ENCODE assay signal across 13 cellular contexts in the genomic region with DNA sequence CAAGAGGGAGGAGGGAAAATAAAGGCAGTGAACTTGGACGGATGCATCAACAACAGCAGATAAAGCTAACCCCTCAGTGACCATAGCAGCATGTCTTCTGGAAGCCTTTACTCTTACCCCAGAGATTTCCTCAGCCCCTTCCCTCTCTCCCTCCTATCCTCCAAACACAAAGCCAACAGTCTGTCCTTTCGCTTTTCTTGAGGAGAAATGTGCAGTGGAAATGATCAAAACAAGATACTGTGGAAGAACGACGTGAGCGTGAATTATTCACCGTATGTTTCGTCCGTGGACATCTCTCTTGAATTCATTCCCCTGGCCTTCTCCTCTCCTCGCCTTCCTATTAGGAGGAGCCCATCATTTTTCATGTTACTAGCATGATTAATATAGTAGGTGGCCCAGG. TPM values are rescaled to one million over a fixed set of nuclear protein-coding genes. Genes with fewer than 3 reads are reported as not detected.
DNase-seq lines count a peak whose midpoint lies in the region; ATAC-seq, FAIRE-seq and TF ChIP-seq lines count a peak whose summit lies in the region.
"Had no signal": no experiment of that assay in that cellular context is flagged by ENCODE, and none has a peak within 500 bp of the region (broad histone marks: within the 10 kb centered on the region; RNA-seq: fewer than 3 reads in every experiment).

No MANE protein-coding gene starts in this region.

- H3K4me1 ChIP-seq in HepG2 (ENCODE audit: insufficient read depth, low read length) (peaks cover 14% of the 10 kb centered on the region), right lobe of liver (peaks cover 0 to 27% (median 6%) of the 10 kb centered on the region in 4 donors)
- peaks cover 27 to 69% of the 10 kb centered on the region in 2 donors for H3K4me1 ChIP-seq in naive thymus-derived CD4-positive, alpha-beta T cell (ENCODE audit: control insufficient read depth in 2 of 2, insufficient read depth in 2 of 2, low read length in 2 of 2)

- H3K4me1 Mint-ChIP-seq in activated T-helper 2 cell treated with anti-CD3 and anti-CD28 coated beads, Interferon-gamma antibody, Interleukin-2, Interleukin-4, amounts not matched to agents 10 μg/mL and 5 μg/mL and 100 μg/mL, durations not matched to agents 14 hours and 24 hours and 36 hours (ENCODE audit: low read depth): peaks cover 44% of the 10 kb centered on the region
- peaks cover 56 to 89% (median 76%) of the 10 kb centered on the region in 7 donors for H3K4me1 Mint-ChIP-seq in naive thymus-derived CD4-positive, alpha-beta T cell
- H3K4me1 Mint-ChIP-seq in HFFc6 (ENCODE audit: low read depth): peaks cover 28% of the 10 kb centered on the region

- peaks cover 13 to 94% of the 10 kb centered on the region in 2 experiments for H3K27me3 ChIP-seq in HepG2 (ENCODE audit: control insufficient read depth in 1 of 2, insufficient read depth in 2 of 2, low read length in 2 of 2)
- H3K27me3 ChIP-seq in right lobe of liver: peaks cover 0 to 61% of the 10 kb centered on the region in 2 donors
- peaks cover 62 to 89% of the 10 kb centered on the region in 2 donors for H3K27me3 ChIP-seq in naive thymus-derived CD4-positive, alpha-beta T cell (ENCODE audit: control insufficient read depth in 2 of 2, insufficient read depth in 2 of 2, low read length in 2 of 2)

- H3K4me3 ChIP-seq in HepG2 (replicated peaks in 1 of 3; ENCODE audit: insufficient read depth in 1 of 3, low read depth in 2 of 3, low read length in 3 of 3): no peak overlapping the region
- no peak overlapping the region for H3K4me3 ChIP-seq in right lobe of liver
- no peak overlapping the region for H3K4me3 ChIP-seq in naive thymus-derived CD4-positive, alpha-beta T cell (ENCODE audit: low read length)

- peaks cover 13% of the 10 kb centered on the region for H3K36me3 Mint-ChIP-seq in activated T-helper 2 cell treated with anti-CD3 and anti-CD28 coated beads, Interferon-gamma antibody, Interleukin-2, Interleukin-4, amounts not matched to agents 10 μg/mL and 5 μg/mL and 100 μg/mL, durations not matched to agents 14 hours and 24 hours and 36 hours (ENCODE audit: low read depth)
- peaks cover 3 to 25% (median 9%) of the 10 kb centered on the region in 5 donors for H3K36me3 Mint-ChIP-seq in naive thymus-derived CD4-positive, alpha-beta T cell
- no peaks in the 10 kb centered on the region; the same call in 1 of the 2 replicates for H3K36me3 Mint-ChIP-seq in HFFc6 (ENCODE audit: low read depth)

- BruUV-seq in HepG2 (replicated peaks; lab: Mats Ljungman, UMichigan): no TSS peak

- peaks cover 86% of the 10 kb centered on the region for H3K27me3 Mint-ChIP-seq in activated T-helper 2 cell treated with anti-CD3 and anti-CD28 coated beads, Interferon-gamma antibody, Interleukin-2, Interleukin-4, amounts not matched to agents 10 μg/mL and 5 μg/mL and 100 μg/mL, durations not matched to agents 14 hours and 24 hours and 36 hours (ENCODE audit: low read depth)
- H3K27me3 Mint-ChIP-seq in naive thymus-derived CD4-positive, alpha-beta T cell: peaks cover 89 to 95% (median 92%) of the 10 kb centered on the region in 5 donors
- peaks cover 39% of the 10 kb centered on the region for H3K27me3 Mint-ChIP-seq in HFFc6 (ENCODE audit: insufficient read depth)

- no peak overlapping the region for H3K27ac Mint-ChIP-seq in activated T-helper 2 cell treated with anti-CD3 and anti-CD28 coated beads, Interferon-gamma antibody, Interleukin-2, Interleukin-4, amounts not matched to agents 10 μg/mL and 5 μg/mL and 100 μg/mL, durations not matched to agents 14 hours and 24 hours and 36 hours
- H3K27ac Mint-ChIP-seq in naive thymus-derived CD4-positive, alpha-beta T cell: peak overlapping the region in 3 of 9 donors; percentile 15 to 72 (median 24)
- no peak overlapping the region for H3K27ac Mint-ChIP-seq in HFFc6

- no peak for TF ChIP-seq EP300 in HepG2 (IDR thresholded peaks at IDR 0.05; ENCODE audit: low read depth in 2 of 2, low read length in 2 of 2)
- TF ChIP-seq EP300 in HepG2 (CRISPR knock-in tag; IDR thresholded peaks at IDR 0.05; ENCODE audit: borderline replicate concordance): no peak

- no peaks in the 10 kb centered on the region for H3K36me3 ChIP-seq in HepG2 (replicated peaks in 1 of 2; ENCODE audit: control insufficient read depth in 1 of 2, insufficient read depth in 2 of 2, low read length in 2 of 2)
- no peaks in the 10 kb centered on the region for H3K36me3 ChIP-seq in right lobe of liver
- no peaks in the 10 kb centered on the region for H3K36me3 ChIP-seq in naive thymus-derived CD4-positive, alpha-beta T cell (ENCODE audit: control insufficient read depth in 2 of 3, insufficient read depth in 3 of 3, low read length in 3 of 3)
- H3K36me3 ChIP-seq: vagina had no signal

- POLR2A ChIA-PET in HepG2 (lab: Yijun Ruan, JAX): no interaction called here
- POLR2A ChIA-PET in naive thymus-derived CD4-positive, alpha-beta T cell (lab: Charles Lee): no interaction called here

- no peak overlapping the region for H3K27ac ChIP-seq in HepG2 (ENCODE audit: extremely low read length, insufficient read depth, low read length)
- H3K27ac ChIP-seq in right lobe of liver: no peak overlapping the region
- H3K27ac ChIP-seq in naive thymus-derived CD4-positive, alpha-beta T cell (ENCODE audit: low read depth, low read length): no peak overlapping the region

- DNase-seq in HepG2 (ENCODE audit: low spot score): no peak
- no peak for DNase-seq in right lobe of liver
- no peak for DNase-seq in activated T-helper 2 cell treated with anti-CD3 and anti-CD28 coated beads, Interferon-gamma antibody, Interleukin-2, Interleukin-4, amounts not matched to agents 10 μg/mL and 5 μg/mL and 100 μg/mL, durations not matched to agents 14 hours and 24 hours and 36 hours (ENCODE audit: low spot score)
- DNase-seq in naive thymus-derived CD4-positive, alpha-beta T cell: peak in 1 of 9 donors; percentile 10
- no peak for DNase-seq in NCI-H187 (lab: John Stamatoyannopoulos, UW)
- no peak for DNase-seq in stimulated activated CD4-positive, alpha-beta T cell treated with anti-CD3 and anti-CD28 coated beads, Interleukin-2, amount 100 ng/mL, for 24 hours
- DNase-seq in HFFc6: no peak
- DNase-seq in stimulated activated CD4-positive, alpha-beta T cell treated with anti-CD3 and anti-CD28 coated beads, Interleukin-2, amount 100 ng/mL, for 48 hours: no peak
- DNase-seq: activated effector memory CD4-positive, alpha-beta T cell treated with anti-CD3 and anti-CD28 coated beads, Interleukin-2, amount 50 U/mL, for 16 hours; head of caudate nucleus had no signal

- in situ Hi-C loops in HepG2 (cut with HindIII; ENCODE audit: extremely low pct_ligation_motif_present, low pct_unique_long_range_greater_than_20kb): no loop called here

- no peaks in the 10 kb centered on the region for H4K20me1 ChIP-seq in HepG2 (ENCODE audit: insufficient read depth, low read length)

- WGBS in HepG2 (ENCODE audit: low lambda C conversion rate): 57% methylated on average over 9 of the region's 9 CpGs
- WGBS in right lobe of liver (ENCODE audit: insufficient coverage, low coverage, low lambda C conversion rate, missing lambda C conversion rate): 17% methylated on average over 9 of the region's 9 CpGs

- H3K9ac ChIP-seq in HepG2 (ENCODE audit: insufficient read depth, low read depth, low read length): no peak overlapping the region

- peaks cover 19% of the 10 kb centered on the region for H3K9me3 Mint-ChIP-seq in activated T-helper 2 cell treated with anti-CD3 and anti-CD28 coated beads, Interferon-gamma antibody, Interleukin-2, Interleukin-4, amounts not matched to agents 10 μg/mL and 5 μg/mL and 100 μg/mL, durations not matched to agents 14 hours and 24 hours and 36 hours
- H3K9me3 Mint-ChIP-seq in naive thymus-derived CD4-positive, alpha-beta T cell: peaks cover 0 to 34% (median 14%) of the 10 kb centered on the region in 11 donors
- H3K9me3 Mint-ChIP-seq in HFFc6: peaks cover 3% of the 10 kb centered on the region; the same call in 1 of the 2 replicates

- no peak for FAIRE-seq in HepG2 (lab: Jason Lieb, UNC)
- FAIRE-seq: RCC 7860 had no signal

- no peak overlapping the region for H3K4me2 ChIP-seq in HepG2 (ENCODE audit: low read depth, low read length)

- no peaks in the 10 kb centered on the region for H3K9me3 ChIP-seq in HepG2 (ENCODE audit: low read length)
- no peaks in the 10 kb centered on the region for H3K9me3 ChIP-seq in right lobe of liver
- peaks cover 0 to 9% (median 3%) of the 10 kb centered on the region in 3 experiments for H3K9me3 ChIP-seq in naive thymus-derived CD4-positive, alpha-beta T cell (ENCODE audit: control insufficient read depth in 2 of 3, low read length in 3 of 3)
- H3K9me3 ChIP-seq: vagina had no signal

- no peak for TF ChIP-seq RAD21 in HepG2 (CRISPR knock-in tag; IDR thresholded peaks at IDR 0.05)

- TF ChIP-seq CTCF in HepG2 (CRISPR knock-in tag; IDR thresholded peaks at IDR 0.05) (no peak), right lobe of liver (IDR thresholded peaks at IDR 0.05) (no peak), HFFc6 (IDR thresholded peaks at IDR 0.05) (no peak)

- intact Hi-C loops in HepG2 (cut with micrococcal nuclease; ENCODE audit: unreplicated experiment): no loop called here
- intact Hi-C loops in right lobe of liver (cut with DNase I): no loop called here
- intact Hi-C loops in activated T-helper 2 cell treated with anti-CD3 and anti-CD28 coated beads, Interferon-gamma antibody, Interleukin-2, Interleukin-4, amounts not matched to agents 10 μg/mL and 5 μg/mL and 100 μg/mL, durations not matched to agents 14 hours and 24 hours and 36 hours (cut with micrococcal nuclease): loop anchor here (1.0 to 5.0 kb wide), 3 partner anchors 8 to 1729 kb away; a partner anchor contains a TSS
- intact Hi-C loops in naive thymus-derived CD4-positive, alpha-beta T cell (cut with micrococcal nuclease): loop anchor here in 1 of 2 donors (1.0 to 10.0 kb wide), 3 partner anchors 10 to 183 kb away; no protein-coding TSS in a partner anchor

- CTCF ChIA-PET in HepG2 (lab: Yijun Ruan, JAX; ENCODE audit: low intra/inter-chr PET ratio, low total read pairs): no interaction called here
- CTCF ChIA-PET in naive thymus-derived CD4-positive, alpha-beta T cell (lab: Charles Lee): no interaction called here

- TF ChIP-seq POLR2A in HepG2 (IDR thresholded peaks at IDR 0.05; ENCODE audit: insufficient read depth in 1 of 2, low read depth in 2 of 2, low read length in 2 of 2) (no peak), right lobe of liver (IDR thresholded peaks at IDR 0.05) (no peak)

- H2AFZ ChIP-seq in HepG2 (ENCODE audit: low read length): no peak overlapping the region

- H3K4me3 Mint-ChIP-seq in activated T-helper 2 cell treated with anti-CD3 and anti-CD28 coated beads, Interferon-gamma antibody, Interleukin-2, Interleukin-4, amounts not matched to agents 10 μg/mL and 5 μg/mL and 100 μg/mL, durations not matched to agents 14 hours and 24 hours and 36 hours (ENCODE audit: low read depth): peak overlapping the region; percentile 39
- peak overlapping the region in 9 of 10 donors; percentile 20 to 93 (median 88) for H3K4me3 Mint-ChIP-seq in naive thymus-derived CD4-positive, alpha-beta T cell
- no peak overlapping the region for H3K4me3 Mint-ChIP-seq in HFFc6

- no peaks in the 10 kb centered on the region for H3K79me2 ChIP-seq in HepG2 (ENCODE audit: insufficient read depth, low read length)

- ATAC-seq in HepG2 (no peak), right lobe of liver (no peak)
- no peak for ATAC-seq in naive thymus-derived CD4-positive, alpha-beta T cell
- ATAC-seq: HCT116 had no signal

RNA-seq across cellular contexts. Expression of a gene that starts 8.5 kb away (rescaled TPM):
- not detected in 2 replicates for total RNA-seq in HepG2 (2016; rRNA removed; fragmentation: Illumina TruSeq; extraction: Trizol)
- total RNA-seq in HepG2 (2016; cell fraction: cytosol; rRNA removed; fragmentation: Illumina TruSeq; extraction: Trizol; ENCODE audit: low read depth): not detected in 2 replicates
- not detected in 2 replicates for total RNA-seq in HepG2 (2016; cell fraction: insoluble cytoplasmic fraction; rRNA removed; fragmentation: Illumina TruSeq; extraction: Trizol)
- 0.24 TPM in 1 of 2 replicates, not detected in the other for total RNA-seq in HepG2 (2016; cell fraction: membrane; rRNA removed; fragmentation: Illumina TruSeq; extraction: Trizol)
- not detected in 2 replicates for total RNA-seq in HepG2 (2016; cell fraction: nucleus; rRNA removed; fragmentation: Illumina TruSeq; extraction: Trizol)
- 0.04 and 0.11 TPM in 2 replicates for polyA plus RNA-seq in HepG2 (2011; rRNA removed)
- 0.12 and 0.18 TPM in 2 replicates for polyA plus RNA-seq in HepG2 (2011; cell fraction: cytosol; rRNA removed)
- 0.14 TPM in 1 of 2 replicates, not detected in the other for polyA plus RNA-seq in HepG2 (2011; cell fraction: nucleus; rRNA removed)
- 0.08 and 0.30 TPM in 2 replicates for polyA plus RNA-seq in HepG2 (2012)
- polyA plus RNA-seq in HepG2 (2016; cell fraction: cytosol; fragmentation: Illumina TruSeq; extraction: Trizol; ENCODE audit: low read depth): not detected in 2 replicates
- not detected in 2 replicates for polyA plus RNA-seq in HepG2 (2016; cell fraction: insoluble cytoplasmic fraction; fragmentation: Illumina TruSeq; extraction: Trizol; ENCODE audit: low read depth)
- polyA plus RNA-seq in HepG2 (2016; cell fraction: membrane; fragmentation: Illumina TruSeq; extraction: Trizol; ENCODE audit: low read depth): 0.13 TPM in 1 of 2 replicates, not detected in the other
- polyA plus RNA-seq in HepG2 (2016; cell fraction: nucleus; fragmentation: Illumina TruSeq; extraction: Trizol; ENCODE audit: insufficient read depth, low read depth): not detected in 2 replicates
- polyA minus RNA-seq in HepG2 (2011; rRNA and poly(A)+ RNA removed; ENCODE audit: low replicate concordance): not detected in 2 replicates
- polyA minus RNA-seq in HepG2 (2011; cell fraction: cytosol; rRNA and poly(A)+ RNA removed): not detected in 2 replicates
- polyA minus RNA-seq in HepG2 (2011; cell fraction: nucleus; rRNA and poly(A)+ RNA removed): not detected in 2 replicates
- total RNA-seq in right lobe of liver: 1 to 10 TPM in 5 of 6 experiments, under 1 TPM in 1; 0.86 to 3.4 (median 2.4) TPM
- 0.71 and 0.75 TPM in 2 replicates for total RNA-seq in activated T-helper 2 cell treated with anti-CD3 and anti-CD28 coated beads, Interferon-gamma antibody, Interleukin-2, Interleukin-4, amounts not matched to agents 10 μg/mL and 5 μg/mL and 100 μg/mL, durations not matched to agents 14 hours and 24 hours and 36 hours
- 1 to 10 TPM in 2 of 5 experiments, under 1 TPM in 2, not detected in 1; 0.19 to 9.1 (median 0.70) TPM for total RNA-seq in naive thymus-derived CD4-positive, alpha-beta T cell
- under 1 TPM in 1 of 2 donors, not detected in 1; 0.34 TPM for polyA plus RNA-seq in naive thymus-derived CD4-positive, alpha-beta T cell
- not detected for total RNA-seq in HFFc6 (2021; fragmentation: NEBNext Ultra II Directional; extraction: Animal tissue kit (Norgen Biotek cat#: 25700))
